ENCODE assay signal across 16 cellular contexts in genomic region chr12:76277480-76277879, GRCh38.
A peak's percentile ranks its signal among the peaks of the same experiment; 100 is the strongest.
DNase-seq lines count a peak whose midpoint lies in the region; FAIRE-seq and TF ChIP-seq lines count a peak whose summit lies in the region.
"Had no signal": no experiment of that assay in that cellular context is flagged by ENCODE, and none has a peak within 500 bp of the region (broad histone marks: within the 10 kb centered on the region; RNA-seq: fewer than 3 reads in every experiment).

No MANE protein-coding gene starts in this region.

- H3K9me3 Mint-ChIP-seq in HFFc6 (no peaks in the 10 kb centered on the region), astrocyte (ENCODE audit: unreplicated experiment) (no peaks in the 10 kb centered on the region), progenitor cell of endocrine pancreas (ENCODE audit: low read depth) (no peaks in the 10 kb centered on the region)

- TF ChIP-seq CTCF in HFFc6 (IDR thresholded peaks at IDR 0.05), result no peak
- TF ChIP-seq CTCF in astrocyte (IDR thresholded peaks at IDR 0.05; ENCODE audit: insufficient read depth, low read depth, low read length), result no peak
- TF ChIP-seq CTCF in stomach (IDR thresholded peaks at IDR 0.05), result no peak
- no peak for TF ChIP-seq CTCF in progenitor cell of endocrine pancreas (IDR thresholded peaks at IDR 0.05; ENCODE audit: unreplicated experiment)

- TF ChIP-seq EP300 in stomach (IDR thresholded peaks at IDR 0.05), result no peak

- H3K4me3 ChIP-seq in astrocyte (ENCODE audit: insufficient read depth, low read depth, low read length) (no peak overlapping the region), stomach (no peak overlapping the region)
- H3K4me3 ChIP-seq: dorsolateral prefrontal cortex had no signal

- no peaks in the 10 kb centered on the region for H3K27me3 Mint-ChIP-seq in HFFc6 (ENCODE audit: insufficient read depth)
- H3K27me3 Mint-ChIP-seq in astrocyte (ENCODE audit: low read depth, unreplicated experiment), result no peaks in the 10 kb centered on the region
- H3K27me3 Mint-ChIP-seq in progenitor cell of endocrine pancreas, result no peaks in the 10 kb centered on the region

- H3K9ac ChIP-seq in astrocyte (ENCODE audit: low read length), result peak overlapping the region; percentile 1

- H3K27ac Mint-ChIP-seq in HFFc6 (peak overlapping the region; percentile 12; the same call in 1 of the 2 replicates), astrocyte (ENCODE audit: unreplicated experiment) (peak overlapping the region; percentile 86), progenitor cell of endocrine pancreas (no peak overlapping the region)

- H3K4me1 ChIP-seq in astrocyte (ENCODE audit: insufficient read depth, low read length), result peaks cover 45% of the 10 kb centered on the region
- H3K4me1 ChIP-seq in stomach, result no peaks in the 10 kb centered on the region

- intact Hi-C loops in stomach (cut with DNase I; ENCODE audit: low total_unique reads) (no loop called here), head of caudate nucleus (cut with DNase I) (no loop called here)

- no peaks in the 10 kb centered on the region for H4K20me1 ChIP-seq in astrocyte (ENCODE audit: insufficient read depth, low read length)

- H3K4me2 ChIP-seq in astrocyte (ENCODE audit: low read length), result peak overlapping the region; percentile 75

- H3K36me3 ChIP-seq in astrocyte (ENCODE audit: insufficient read depth, low read length) (no peaks in the 10 kb centered on the region), stomach (no peaks in the 10 kb centered on the region)

- H3K9me3 ChIP-seq in astrocyte (ENCODE audit: insufficient read depth, low read depth, low read length), result no peaks in the 10 kb centered on the region
- H3K9me3 ChIP-seq in stomach, result no peaks in the 10 kb centered on the region

- DNase-seq in HFFc6 (peak; percentile 66), astrocyte (ENCODE audit: low read depth) (peak; percentile 93), foreskin melanocyte (peak; percentile 69), stomach (no peak), head of caudate nucleus (no peak), MV-4-11 (lab: John Stamatoyannopoulos, UW) (no peak), progenitor cell of endocrine pancreas (ENCODE audit: low spot score, unreplicated experiment) (no peak)
- DNase-seq: activated CD4-positive, alpha-beta T cell treated with anti-CD3 and anti-CD28 coated beads for 1 hour; Calu3; dorsolateral prefrontal cortex; glutamatergic neuron; left colon; OCI-M1; small intestine; substantia nigra had no signal

- WGBS in stomach, 5 donors, result 77 to 95% (median 89%) methylated on average over 4 of the region's 4 CpGs

- H3K27me3 ChIP-seq in astrocyte (ENCODE audit: insufficient read depth, low read length), result no peaks in the 10 kb centered on the region
- H3K27me3 ChIP-seq in stomach, result no peaks in the 10 kb centered on the region
- H3K27me3 ChIP-seq: dorsolateral prefrontal cortex had no signal

- H3K36me3 Mint-ChIP-seq in HFFc6 (ENCODE audit: low read depth), result peaks cover 11% of the 10 kb centered on the region; the same call in 1 of the 2 replicates
- no peaks in the 10 kb centered on the region for H3K36me3 Mint-ChIP-seq in astrocyte (ENCODE audit: low read depth, unreplicated experiment)
- H3K36me3 Mint-ChIP-seq in progenitor cell of endocrine pancreas (ENCODE audit: insufficient read depth), result no peaks in the 10 kb centered on the region

- no peak for TF ChIP-seq POLR2A in stomach (IDR thresholded peaks at IDR 0.05)

- H3K79me2 ChIP-seq in astrocyte (ENCODE audit: insufficient read depth, low read length), result no peaks in the 10 kb centered on the region

- H3K4me1 Mint-ChIP-seq in HFFc6 (ENCODE audit: low read depth) (peaks cover 55% of the 10 kb centered on the region), astrocyte (ENCODE audit: low read depth, unreplicated experiment) (peaks cover 51% of the 10 kb centered on the region), progenitor cell of endocrine pancreas (ENCODE audit: low read depth) (no peaks in the 10 kb centered on the region)

- H3K4me3 Mint-ChIP-seq in HFFc6 (peak overlapping the region; percentile 16; the same call in 1 of the 2 replicates), astrocyte (ENCODE audit: unreplicated experiment) (peak overlapping the region; percentile 4), progenitor cell of endocrine pancreas (ENCODE audit: low read depth) (no peak overlapping the region)
- H3K4me3 Mint-ChIP-seq: neural crest cell had no signal

- FAIRE-seq in astrocyte (lab: Jason Lieb, UNC), result peak; percentile 56
- FAIRE-seq: small intestine had no signal

- no peak overlapping the region for H2AFZ ChIP-seq in astrocyte (ENCODE audit: low read depth, low read length)

- H3K27ac ChIP-seq in astrocyte (ENCODE audit: low read depth, low read length) (peak overlapping the region; percentile 44), stomach (no peak overlapping the region)
- H3K27ac ChIP-seq: dorsolateral prefrontal cortex had no signal

Comparison
In these comparisons a context has a peak if more than half of its experiments do, and no peak if none do; other contexts are left out.
1. DNase-seq: peak in HFFc6 (single experiment), astrocyte (single experiment) and foreskin melanocyte (single experiment); none in stomach (single experiment), head of caudate nucleus (0 of 42), MV-4-11 (single experiment) and progenitor cell of endocrine pancreas (single experiment).